ENCODE assay signal across 15 cellular contexts in genomic region chr17:81150379-81151038, GRCh38. TPM values are rescaled to one million over a fixed set of nuclear protein-coding genes. Genes with fewer than 3 reads are reported as not detected.
DNase-seq lines count a peak whose midpoint lies in the region; ATAC-seq, FAIRE-seq and TF ChIP-seq lines count a peak whose summit lies in the region.
"Had no signal": no experiment of that assay in that cellular context is flagged by ENCODE, and none has a peak within 500 bp of the region (broad histone marks: within the 10 kb centered on the region; RNA-seq: fewer than 3 reads in every experiment).

No MANE protein-coding gene starts in this region.

- POLR2A ChIA-PET in HEK293 (lab: Yijun Ruan, JAX) = no interaction called here

- WGBS in mesenchymal stem cell = 85% methylated on average over 13 of the region's 14 CpGs

- CTCF ChIA-PET in HEK293 (lab: Yijun Ruan, JAX) = interaction anchor here (0.6 to 2.2 kb wide), 2 partner anchors 30 to 50 kb away, joined by 4 to 7 read pairs; no protein-coding TSS in a partner anchor

- no peak for ATAC-seq in HG02840 (IDR thresholded peaks at IDR 0.05; ENCODE audit: low FRiP score, unreplicated experiment)
- ATAC-seq: activated CD8-positive, alpha-beta memory T cell treated with anti-CD3 and anti-CD28 coated beads, Interleukin-2, amount 10 ng/mL, durations not matched to agents 7 days and 5 days; naive thymus-derived CD8-positive, alpha-beta T cell had no signal

- no peak overlapping the region for H3K4me2 ChIP-seq in mesenchymal stem cell (ENCODE audit: low read length, poor library complexity, severe bottlenecking)

- H2BK15ac ChIP-seq in mesenchymal stem cell (ENCODE audit: low read depth, poor library complexity, severe bottlenecking) = no peak overlapping the region

- no peak overlapping the region for H3K4me3 ChIP-seq in HEK293 (ENCODE audit: low read depth, low read length)
- H3K4me3 ChIP-seq in left ventricle myocardium inferior = no peak overlapping the region
- no peak overlapping the region for H3K4me3 ChIP-seq in mesenchymal stem cell (ENCODE audit: insufficient read depth in 1 of 2, low read depth in 1 of 2, low read length in 2 of 2)

- H3K23ac ChIP-seq in mesenchymal stem cell (ENCODE audit: low read length in 2 of 2) = no peak overlapping the region

- H3K27me3 ChIP-seq in left ventricle myocardium inferior (ENCODE audit: low read depth) (no peaks in the 10 kb centered on the region), mesenchymal stem cell (ENCODE audit: control insufficient read depth in 1 of 2, insufficient read depth in 1 of 2, low read length in 2 of 2) (peaks cover 32 to 49% of the 10 kb centered on the region in 2 experiments)

- FAIRE-seq in GM19239 (lab: Jason Lieb, UNC) = no peak

- intact Hi-C loops in left ventricle myocardium inferior (cut with micrococcal nuclease) = no loop called here
- intact Hi-C loops in posterior vena cava (cut with DNase I) = no loop called here

- no peaks in the 10 kb centered on the region for H3K79me1 ChIP-seq in mesenchymal stem cell (replicated peaks; ENCODE audit: low read length, poor library complexity, severe bottlenecking)

- no peak overlapping the region for H2BK12ac ChIP-seq in mesenchymal stem cell (ENCODE audit: low read length in 2 of 2)

- DNase-seq in UCSD-AML1 (lab: John Stamatoyannopoulos, UW; ENCODE audit: unreplicated experiment) (peak; percentile 29), left ventricle myocardium inferior (peak; percentile 38), posterior vena cava (ENCODE audit: low spot score) (peak; percentile 91), OCI-M2 (lab: John Stamatoyannopoulos, UW; ENCODE audit: unreplicated experiment) (no peak), mesenchymal stem cell (no peak), GM19239 (ENCODE audit: insufficient read length, low spot score) (no peak)
- DNase-seq: activated CD4-positive, CD25-positive, alpha-beta regulatory T cell treated with anti-CD3 and anti-CD28 coated beads, Interleukin-2, amount 50 U/mL, for 72 hours; activated CD8-positive, alpha-beta memory T cell treated with anti-CD3 and anti-CD28 coated beads, Interleukin-2, amount 10 ng/mL, durations not matched to agents 7 days and 5 days; activated naive CD4-positive, alpha-beta T cell treated with anti-CD3 and anti-CD28 coated beads for 36 hours; effector CD4-positive, alpha-beta T cell; naive thymus-derived CD8-positive, alpha-beta T cell; NCI-H187 treated with DMSO at 0.1 percent for 48 hours; NCI-H524 had no signal

- no peak overlapping the region for H2BK120ac ChIP-seq in mesenchymal stem cell (ENCODE audit: low read depth, low read length)

- no peaks in the 10 kb centered on the region for H3K4me1 ChIP-seq in HEK293 (ENCODE audit: control insufficient read depth, insufficient read depth, low read length)
- H3K4me1 ChIP-seq in left ventricle myocardium inferior = peaks cover 8% of the 10 kb centered on the region
- H3K4me1 ChIP-seq in mesenchymal stem cell (ENCODE audit: control insufficient read depth, insufficient read depth, low read depth, low read length) = peaks cover 2% of the 10 kb centered on the region

- no peak overlapping the region for H3K14ac ChIP-seq in mesenchymal stem cell (ENCODE audit: low read length in 2 of 2)

- H3K27ac ChIP-seq in HEK293 (ENCODE audit: extremely low read depth, low read depth, low read length) (no peak overlapping the region), left ventricle myocardium inferior (replicated peaks) (no peak overlapping the region), mesenchymal stem cell (ENCODE audit: low read length, poor library complexity, severe bottlenecking) (no peak overlapping the region)

- no peak overlapping the region for H4K8ac ChIP-seq in mesenchymal stem cell (ENCODE audit: low read length)

- H2AK5ac ChIP-seq in mesenchymal stem cell (ENCODE audit: low read length, severe bottlenecking) = no peak overlapping the region

- H3K4ac ChIP-seq in mesenchymal stem cell (ENCODE audit: low read depth in 1 of 2, low read length in 2 of 2) = no peak overlapping the region

- no peak overlapping the region for H4K91ac ChIP-seq in mesenchymal stem cell (ENCODE audit: low read length)

- H2AFZ ChIP-seq in mesenchymal stem cell (ENCODE audit: low read depth, low read length) = no peak overlapping the region

- H3K18ac ChIP-seq in mesenchymal stem cell (ENCODE audit: low read depth in 1 of 2, low read length in 2 of 2) = no peak overlapping the region

- H3K9ac ChIP-seq in mesenchymal stem cell (ENCODE audit: low read length) = no peak overlapping the region

- TF ChIP-seq CTCF in HEK293 (tag by site-specific recombination; IDR thresholded peaks at IDR 0.05) = no peak
- no peak for TF ChIP-seq CTCF in left ventricle myocardium inferior (IDR thresholded peaks at IDR 0.05; ENCODE audit: borderline replicate concordance)

- H3K36me3 ChIP-seq in HEK293 (ENCODE audit: control insufficient read depth in 2 of 2, insufficient read depth in 1 of 2, low read length in 2 of 2) = no peaks in the 10 kb centered on the region
- no peaks in the 10 kb centered on the region for H3K36me3 ChIP-seq in left ventricle myocardium inferior
- no peaks in the 10 kb centered on the region for H3K36me3 ChIP-seq in mesenchymal stem cell (ENCODE audit: control insufficient read depth in 1 of 2, insufficient read depth in 2 of 2, low read depth in 1 of 2, low read length in 2 of 2)

- H3K9me3 ChIP-seq in HEK293 (ENCODE audit: control insufficient read depth, insufficient read depth, low read depth, low read length) (no peaks in the 10 kb centered on the region), left ventricle myocardium inferior (replicated peaks) (no peaks in the 10 kb centered on the region), mesenchymal stem cell (ENCODE audit: control insufficient read depth, low read length) (no peaks in the 10 kb centered on the region)

- no peak overlapping the region for H2BK5ac ChIP-seq in mesenchymal stem cell (ENCODE audit: low read depth, low read length, poor library complexity, severe bottlenecking)

TF ChIP-seq in HEK293, 187 proteins besides CTCF, POLR2A, EP300 and RAD21:
- TF ChIP-seq ZIC2 (tag by site-specific recombination; IDR thresholded peaks at IDR 0.05) (peak; percentile 39), ZBTB8A (tag by site-specific recombination; IDR thresholded peaks at IDR 0.05) (no peak), SP3 (tag by site-specific recombination; IDR thresholded peaks at IDR 0.05) (no peak), ZBTB11 (tag by site-specific recombination; conservative IDR thresholded peaks at IDR 0.05; ENCODE audit: low read depth) (no peak)
TF ChIP-seq in HEK293: peak in this region for 1.

RNA-seq across cellular contexts. Expression of gene PVALEF, which starts 14.8 kb away (rescaled TPM):
- total RNA-seq in left ventricle myocardium inferior = not detected
- total RNA-seq in posterior vena cava = not detected
- polyA plus RNA-seq in mesenchymal stem cell (2013, experiment 1 of 2) = not detected
- polyA plus RNA-seq in mesenchymal stem cell (2013, experiment 2 of 2) = not detected
- total RNA-seq: activated CD8-positive, alpha-beta memory T cell treated with anti-CD3 and anti-CD28 coated beads, Interleukin-2, amount 10 ng/mL, durations not matched to agents 7 days and 5 days; activated naive CD4-positive, alpha-beta T cell treated with anti-CD3 and anti-CD28 coated beads for 36 hours; naive thymus-derived CD8-positive, alpha-beta T cell had no signal
- polyA plus RNA-seq: naive thymus-derived CD8-positive, alpha-beta T cell had no signal

RNA-seq across cellular contexts. Expression of gene AATK, which starts 15.5 kb away (rescaled TPM):
- total RNA-seq in left ventricle myocardium inferior (2.3 TPM), posterior vena cava (1 to 10 TPM; 3.3 to 4.6 TPM)
- polyA plus RNA-seq in mesenchymal stem cell (2013, experiment 1 of 2) = 0.29 TPM
- polyA plus RNA-seq in mesenchymal stem cell (2013, experiment 2 of 2) = 0.40 TPM
- polyA plus RNA-seq: naive thymus-derived CD8-positive, alpha-beta T cell had no signal

Comparison
In these comparisons a context has a peak if more than half of its experiments do, and no peak if none do; other contexts are left out.
1. DNase-seq: peak in UCSD-AML1 (single experiment), left ventricle myocardium inferior (single experiment) and posterior vena cava (single experiment); none in OCI-M2 (single experiment), mesenchymal stem cell (single experiment) and GM19239 (single experiment).